7 cellular contexts compared by ENCODE assay signal in genomic region chr1:112396668-112397025, GRCh38. TPM values are rescaled to one million over a fixed set of nuclear protein-coding genes. Genes with fewer than 3 reads are reported as not detected.
A peak's percentile ranks its signal among the peaks of the same experiment; 100 is the strongest.
DNase-seq lines count a peak whose midpoint lies in the region; ATAC-seq and TF ChIP-seq lines count a peak whose summit lies in the region.

No MANE protein-coding gene starts in this region.

- H3K27me3 ChIP-seq in NT2/D1 (ENCODE audit: insufficient read depth, insufficient read length) (no peaks in the 10 kb centered on the region), neural progenitor cell (no peaks in the 10 kb centered on the region)

- ATAC-seq in effector memory CD8-positive, alpha-beta T cell (replicated peaks), result no peak
- no peak for ATAC-seq in HG03108 (IDR thresholded peaks at IDR 0.05; ENCODE audit: unreplicated experiment)

- H3K4me2 ChIP-seq in neural progenitor cell, result peak overlapping the region; percentile 79

- no peaks in the 10 kb centered on the region for H3K36me3 Mint-ChIP-seq in effector memory CD8-positive, alpha-beta T cell (ENCODE audit: insufficient read depth)
- peaks cover 3% of the 10 kb centered on the region for H3K36me3 Mint-ChIP-seq in neural progenitor cell

- peaks cover 51% of the 10 kb centered on the region for H4K20me1 ChIP-seq in neural progenitor cell (ENCODE audit: low read depth)

- peaks cover 4% of the 10 kb centered on the region for H3F3A ChIP-seq in neural progenitor cell (ENCODE audit: low read depth)

- H3K4me1 ChIP-seq in NT2/D1 (ENCODE audit: insufficient read depth, insufficient read length), result peaks cover 5% of the 10 kb centered on the region
- peaks cover 21% of the 10 kb centered on the region for H3K4me1 ChIP-seq in neural progenitor cell

- no peaks in the 10 kb centered on the region for H3K9me3 ChIP-seq in NT2/D1 (ENCODE audit: insufficient read depth, low read length)
- H3K9me3 ChIP-seq in neural progenitor cell (ENCODE audit: low read depth), result no peaks in the 10 kb centered on the region

- peak overlapping the region; percentile 100 for H3K4me3 ChIP-seq in GM12865 (ENCODE audit: low read depth, low read length)
- peak overlapping the region; percentile 98 for H3K4me3 ChIP-seq in NT2/D1 (ENCODE audit: insufficient read length, low read depth)
- peak overlapping the region; percentile 96 for H3K4me3 ChIP-seq in neural progenitor cell

- no peaks in the 10 kb centered on the region for H3K36me3 ChIP-seq in NT2/D1 (ENCODE audit: insufficient read depth, insufficient read length, low read length)
- H3K36me3 ChIP-seq in neural progenitor cell, result no peaks in the 10 kb centered on the region

- H3K9me3 Mint-ChIP-seq in effector memory CD8-positive, alpha-beta T cell, result no peaks in the 10 kb centered on the region
- H3K9me3 Mint-ChIP-seq in neural progenitor cell, result no peaks in the 10 kb centered on the region

- no peak for TF ChIP-seq CTCF in GM12865 (IDR thresholded peaks at IDR 0.05; ENCODE audit: insufficient read depth, low read depth, low read length, missing control alignments)
- TF ChIP-seq CTCF in neural progenitor cell (IDR thresholded peaks at IDR 0.05), result no peak

- peak overlapping the region; percentile 70 for H3K27ac ChIP-seq in neural progenitor cell

- H3K9ac ChIP-seq in NT2/D1 (ENCODE audit: insufficient read length, low read depth) (peak overlapping the region; percentile 93), neural progenitor cell (peak overlapping the region; percentile 84)

- peaks cover 56% of the 10 kb centered on the region for H3K79me2 ChIP-seq in neural progenitor cell (ENCODE audit: low read depth)

- DNase-seq in GM12865 (ENCODE audit: low read depth), result no peak
- no peak for DNase-seq in NT2/D1 (ENCODE audit: low read depth, low spot score)
- DNase-seq in effector memory CD8-positive, alpha-beta T cell, result no peak
- DNase-seq in neural progenitor cell (ENCODE audit: low spot score), result peak; percentile 65
- no peak for DNase-seq in NCI-H2081 treated with DMSO at 0.1 percent for 48 hours (lab: John Stamatoyannopoulos, UW)
- DNase-seq in NOMO-1 treated with dmso at 0.1 percent for 144 hours (lab: John Stamatoyannopoulos, UW; ENCODE audit: unreplicated experiment), result no peak

- peak overlapping the region; percentile 83 to 86 for H3K4me3 Mint-ChIP-seq in effector memory CD8-positive, alpha-beta T cell
- peak overlapping the region; percentile 99 for H3K4me3 Mint-ChIP-seq in neural progenitor cell

- H3K27ac Mint-ChIP-seq in effector memory CD8-positive, alpha-beta T cell, result peak overlapping the region; percentile 62 to 79
- H3K27ac Mint-ChIP-seq in neural progenitor cell, result peak overlapping the region; percentile 93

- peaks cover 13 to 20% of the 10 kb centered on the region in 2 donors for H3K4me1 Mint-ChIP-seq in effector memory CD8-positive, alpha-beta T cell (ENCODE audit: low read depth in 2 of 2)
- H3K4me1 Mint-ChIP-seq in neural progenitor cell, result peaks cover 50% of the 10 kb centered on the region

- H2AFZ ChIP-seq in neural progenitor cell (replicated peaks), result peak overlapping the region; percentile 45

- peaks cover 11 to 31% of the 10 kb centered on the region in 2 donors for H3K27me3 Mint-ChIP-seq in effector memory CD8-positive, alpha-beta T cell
- no peaks in the 10 kb centered on the region for H3K27me3 Mint-ChIP-seq in neural progenitor cell (ENCODE audit: insufficient read depth, low read depth)

RNA-seq across cellular contexts. Expression of gene CTTNBP2NL, which starts 0.6 kb away (rescaled TPM):
- total RNA-seq in neural progenitor cell (ENCODE audit: low replicate concordance), result 23.2 and 27.2 TPM in 2 replicates
